ENCODE assay signal across 26 cellular contexts in genomic region chr3:31124368-31124767, GRCh38.
"Had no signal": no experiment of that assay in that cellular context is flagged by ENCODE, and none has a peak within 500 bp of the region (broad histone marks: within the 10 kb centered on the region; RNA-seq: fewer than 3 reads in every experiment).

No MANE protein-coding gene starts in this region.

- H3K4me3 ChIP-seq: coronary artery, heart right ventricle, left ventricle myocardium inferior, lower lobe of right lung, ovary, psoas muscle, sigmoid colon, skin epidermis, spleen, suprapubic skin had no signal

- H3K27ac ChIP-seq: coronary artery, heart right ventricle, left ventricle myocardium inferior, lower lobe of right lung, ovary, psoas muscle, sigmoid colon, skin epidermis, spleen, suprapubic skin had no signal

- DNase-seq: dermis blood vessel endothelial cell; effector memory CD4-positive, alpha-beta T cell; foreskin melanocyte; glutamatergic neuron; heart right ventricle; hippocampal formation; immature natural killer cell; islet precursor cell; kidney glomerular epithelial cell; left colon; left ventricle myocardium inferior; lower lobe of right lung; natural killer cell; occipital lobe; ovary; posterior cingulate gyrus; psoas muscle; right cardiac atrium; sigmoid colon; spleen; stimulated activated CD4-positive, alpha-beta T cell treated with anti-CD3 and anti-CD28 coated beads, Interleukin-4, amount 100 ng/mL, for 4 hours; stimulated activated naive B cell treated with anti-CD40 and anti-IgM and Interleukin-4, amounts not matched to agents 10 μg/mL and 1 μg/mL and 100 μg/mL, for 72 hours; trophoblast cell had no signal

- H3K27me3 ChIP-seq: heart right ventricle, ovary, sigmoid colon, spleen, suprapubic skin had no signal

- H3K4me1 ChIP-seq: heart right ventricle, left ventricle myocardium inferior, lower lobe of right lung, psoas muscle, sigmoid colon, spleen, suprapubic skin had no signal

- H3K9me3 ChIP-seq: lower lobe of right lung, ovary, psoas muscle, suprapubic skin had no signal

- H3K36me3 ChIP-seq: heart right ventricle, left ventricle myocardium inferior, lower lobe of right lung, ovary, sigmoid colon, spleen, suprapubic skin had no signal
